ENCODE assay signal across 14 cellular contexts in the genomic region with DNA sequence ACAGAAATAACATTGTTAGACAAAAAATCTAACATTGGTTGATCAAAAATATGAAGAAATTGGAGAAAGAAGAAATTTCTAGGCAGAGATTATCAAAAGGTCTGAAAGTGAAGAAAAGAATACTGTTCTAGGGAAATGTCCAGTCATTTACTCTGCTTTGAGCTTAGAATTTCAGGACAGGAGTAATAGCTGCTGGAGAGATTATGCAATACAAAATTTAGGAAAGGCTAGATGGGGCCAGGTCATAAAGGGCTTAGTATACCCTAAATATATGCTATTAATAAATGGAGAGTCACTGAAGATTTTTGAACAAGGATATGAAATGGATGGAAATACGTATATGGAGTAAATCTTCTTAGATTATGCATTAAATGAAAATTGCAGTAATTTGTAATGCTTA.
A peak's percentile ranks its signal among the peaks of the same experiment; 100 is the strongest.
DNase-seq lines count a peak whose midpoint lies in the region; ATAC-seq and TF ChIP-seq lines count a peak whose summit lies in the region.
"Had no signal": no experiment of that assay in that cellular context is flagged by ENCODE, and none has a peak within 500 bp of the region (broad histone marks: within the 10 kb centered on the region; RNA-seq: fewer than 3 reads in every experiment).

No MANE protein-coding gene starts in this region.

- no peak overlapping the region for H3K4me3 Mint-ChIP-seq in activated T-cell treated with anti-CD3 and anti-CD28 coated beads, Interleukin-2, amount 50 U/mL, for 4 hours

- DNase-seq in NCI-H69 (lab: John Stamatoyannopoulos, UW) (peak; percentile 49), medulla oblongata (ENCODE audit: extremely low spot score) (peak; percentile 25), NCI-H2227 (lab: John Stamatoyannopoulos, UW; ENCODE audit: unreplicated experiment) (no peak)
- DNase-seq in activated T-cell treated with anti-CD3 and anti-CD28 coated beads, Interleukin-2, amount 50 U/mL, for 4 hours, result no peak
- DNase-seq: Calu3; GF-D8; NCI-H1436; NCI-H187; NK-92 treated with Interleukin-12 subunit alpha and Interleukin-12 subunit beta, amount 100 ng/mL, for 24 hours had no signal

- TF ChIP-seq POLR2A in GM18505 (IDR thresholded peaks at IDR 0.05; ENCODE audit: borderline replicate concordance, extremely low read depth, insufficient read depth, insufficient read length), result no peak

- H3K27ac ChIP-seq in cingulate gyrus (ENCODE audit: low read depth, low read length) (peak overlapping the region; percentile 44), temporal lobe (ENCODE audit: low read depth, low read length) (peak overlapping the region; percentile 30)

- H3K36me3 Mint-ChIP-seq in activated T-cell treated with anti-CD3 and anti-CD28 coated beads, Interleukin-2, amount 50 U/mL, for 4 hours (ENCODE audit: insufficient read depth), result no peaks in the 10 kb centered on the region

- H3K27me3 Mint-ChIP-seq in activated T-cell treated with anti-CD3 and anti-CD28 coated beads, Interleukin-2, amount 50 U/mL, for 4 hours (ENCODE audit: low read depth), result no peaks in the 10 kb centered on the region

- peaks cover 12% of the 10 kb centered on the region for H3K9me3 Mint-ChIP-seq in activated T-cell treated with anti-CD3 and anti-CD28 coated beads, Interleukin-2, amount 50 U/mL, for 4 hours

- H3K4me1 Mint-ChIP-seq in activated T-cell treated with anti-CD3 and anti-CD28 coated beads, Interleukin-2, amount 50 U/mL, for 4 hours (ENCODE audit: low read depth), result no peaks in the 10 kb centered on the region

- no peak for ATAC-seq in GM18505 (IDR thresholded peaks at IDR 0.05; ENCODE audit: unreplicated experiment)
- no peak for ATAC-seq in activated T-cell treated with anti-CD3 and anti-CD28 coated beads, Interleukin-2, amount 50 U/mL, for 4 hours
- ATAC-seq: HepG2, K562 had no signal

Comparison
In these comparisons a context has a peak if more than half of its experiments do, and no peak if none do; other contexts are left out.
1. DNase-seq: peak in NCI-H69 (single experiment) and medulla oblongata (single experiment); none in NCI-H2227 (single experiment) and activated T-cell treated with anti-CD3 and anti-CD28 coated beads, Interleukin-2, amount 50 U/mL, for 4 hours (single experiment).